ENCODE assay signal across 19 cellular contexts in genomic region chr12:15196221-15196620, GRCh38. TPM values are rescaled to one million over a fixed set of nuclear protein-coding genes. Genes with fewer than 3 reads are reported as not detected.
DNase-seq lines count a peak whose midpoint lies in the region; ATAC-seq and TF ChIP-seq lines count a peak whose summit lies in the region.
"Had no signal": no experiment of that assay in that cellular context is flagged by ENCODE, and none has a peak within 500 bp of the region (broad histone marks: within the 10 kb centered on the region; RNA-seq: fewer than 3 reads in every experiment).

No MANE protein-coding gene starts in this region.

- peaks cover 46% of the 10 kb centered on the region for H3K4me1 ChIP-seq in parathyroid adenoma
- H3K4me1 ChIP-seq in uterus: peaks cover 0 to 67% of the 10 kb centered on the region in 2 donors
- H3K4me1 ChIP-seq in lower lobe of right lung: peaks cover 16% of the 10 kb centered on the region
- H3K4me1 ChIP-seq: BLaER1 had no signal

- no peak for TF ChIP-seq POLR2A in uterus (IDR thresholded peaks at IDR 0.05)

- no peak overlapping the region for H3K4me2 ChIP-seq in parathyroid adenoma (ENCODE audit: low read length)
- H3K4me2 ChIP-seq: BLaER1 had no signal

- H3K9me3 ChIP-seq in parathyroid adenoma (ENCODE audit: control insufficient read depth, low read length): no peaks in the 10 kb centered on the region
- no peaks in the 10 kb centered on the region for H3K9me3 ChIP-seq in uterus
- no peaks in the 10 kb centered on the region for H3K9me3 ChIP-seq in lower lobe of right lung
- H3K9me3 ChIP-seq: BLaER1, MG63 had no signal

- H3K36me3 ChIP-seq in parathyroid adenoma (ENCODE audit: control insufficient read depth, insufficient read depth, low read length) (no peaks in the 10 kb centered on the region), uterus (no peaks in the 10 kb centered on the region), lower lobe of right lung (no peaks in the 10 kb centered on the region)
- H3K36me3 ChIP-seq: BLaER1, MG63 had no signal

- H2AFZ ChIP-seq in parathyroid adenoma: peak overlapping the region; percentile 1

- no peak for TF ChIP-seq CTCF in epithelial cell of esophagus (IDR thresholded peaks at IDR 0.05; ENCODE audit: insufficient read depth, low read depth, low read length, missing control alignments)
- TF ChIP-seq CTCF in parathyroid adenoma (IDR thresholded peaks at IDR 0.05): no peak
- no peak for TF ChIP-seq CTCF in uterus (IDR thresholded peaks at IDR 0.05)
- TF ChIP-seq CTCF in lower lobe of right lung (IDR thresholded peaks at IDR 0.05): no peak

- peak; percentile 43 for DNase-seq in NCI-H2171 treated with DMSO at 0.1 percent for 48 hours (lab: John Stamatoyannopoulos, UW)
- DNase-seq in NCI-H2171 (lab: John Stamatoyannopoulos, UW): no peak
- peak; percentile 65 for DNase-seq in epithelial cell of esophagus (ENCODE audit: low read depth)
- no peak for DNase-seq in uterus
- DNase-seq in lower lobe of right lung: no peak
- DNase-seq in SHP77 treated with DMSO at 0.1 percent for 48 hours (lab: John Stamatoyannopoulos, UW): no peak
- no peak for DNase-seq in H4 (ENCODE audit: low spot score)
- DNase-seq: 8988T; CD8-positive, alpha-beta T cell; DND-41; GOT3; MG63; NCI-H1092; NCI-H1694; NCI-H2107; PC-3 had no signal

- H3K27me3 ChIP-seq in parathyroid adenoma (ENCODE audit: control insufficient read depth, insufficient read depth, low read length) (no peaks in the 10 kb centered on the region), uterus (no peaks in the 10 kb centered on the region), lower lobe of right lung (ENCODE audit: low read depth) (no peaks in the 10 kb centered on the region)
- H3K27me3 ChIP-seq: BLaER1, MG63 had no signal

- no peak for ATAC-seq in lower lobe of right lung
- ATAC-seq: CD8-positive, alpha-beta T cell; PC-3 had no signal

- no peak overlapping the region for H3K9ac ChIP-seq in parathyroid adenoma
- H3K9ac ChIP-seq: BLaER1 had no signal

- intact Hi-C loops in uterus (cut with DNase I; ENCODE audit: low total_unique reads) (no loop called here), lower lobe of right lung (cut with DNase I) (no loop called here)

- peaks cover 2% of the 10 kb centered on the region for H3K79me2 ChIP-seq in parathyroid adenoma

- H3K27ac ChIP-seq in parathyroid adenoma: peak overlapping the region; percentile 55
- H3K27ac ChIP-seq in uterus: peak overlapping the region; percentile 83 to 95
- no peak overlapping the region for H3K27ac ChIP-seq in lower lobe of right lung
- H3K27ac ChIP-seq: BLaER1 had no signal

- no peak overlapping the region for H3K4me3 ChIP-seq in epithelial cell of esophagus (ENCODE audit: low read length)
- H3K4me3 ChIP-seq in parathyroid adenoma (ENCODE audit: low read depth, low read length): no peak overlapping the region
- H3K4me3 ChIP-seq in uterus: no peak overlapping the region
- no peak overlapping the region for H3K4me3 ChIP-seq in lower lobe of right lung
- H3K4me3 ChIP-seq: BLaER1, MG63 had no signal

RNA-seq across cellular contexts. Expression of gene RERG, which starts 25.0 kb away (rescaled TPM):
- total RNA-seq in uterus (100 to 1,000 TPM in 3 of 4 donors, 10 to 100 TPM in 1; 61.6 to 236 (median 150) TPM), lower lobe of right lung (9.0 TPM)
- 0.14 and 0.25 TPM in 2 replicates for total RNA-seq in H4 (2014; rRNA removed; shearing (Covaris generic))
- total RNA-seq: CD8-positive, alpha-beta T cell; HT-29; PC-3 had no signal

Comparison
In these comparisons a context has a peak if more than half of its experiments do, and no peak if none do; other contexts are left out.
1. DNase-seq: peak in NCI-H2171 treated with DMSO at 0.1 percent for 48 hours (single experiment) and epithelial cell of esophagus (single experiment); none in NCI-H2171 (single experiment), uterus (0 of 2), lower lobe of right lung (single experiment), SHP77 treated with DMSO at 0.1 percent for 48 hours (single experiment) and H4 (single experiment).